1 cellular context compared by ENCODE assay signal in the genomic region with DNA sequence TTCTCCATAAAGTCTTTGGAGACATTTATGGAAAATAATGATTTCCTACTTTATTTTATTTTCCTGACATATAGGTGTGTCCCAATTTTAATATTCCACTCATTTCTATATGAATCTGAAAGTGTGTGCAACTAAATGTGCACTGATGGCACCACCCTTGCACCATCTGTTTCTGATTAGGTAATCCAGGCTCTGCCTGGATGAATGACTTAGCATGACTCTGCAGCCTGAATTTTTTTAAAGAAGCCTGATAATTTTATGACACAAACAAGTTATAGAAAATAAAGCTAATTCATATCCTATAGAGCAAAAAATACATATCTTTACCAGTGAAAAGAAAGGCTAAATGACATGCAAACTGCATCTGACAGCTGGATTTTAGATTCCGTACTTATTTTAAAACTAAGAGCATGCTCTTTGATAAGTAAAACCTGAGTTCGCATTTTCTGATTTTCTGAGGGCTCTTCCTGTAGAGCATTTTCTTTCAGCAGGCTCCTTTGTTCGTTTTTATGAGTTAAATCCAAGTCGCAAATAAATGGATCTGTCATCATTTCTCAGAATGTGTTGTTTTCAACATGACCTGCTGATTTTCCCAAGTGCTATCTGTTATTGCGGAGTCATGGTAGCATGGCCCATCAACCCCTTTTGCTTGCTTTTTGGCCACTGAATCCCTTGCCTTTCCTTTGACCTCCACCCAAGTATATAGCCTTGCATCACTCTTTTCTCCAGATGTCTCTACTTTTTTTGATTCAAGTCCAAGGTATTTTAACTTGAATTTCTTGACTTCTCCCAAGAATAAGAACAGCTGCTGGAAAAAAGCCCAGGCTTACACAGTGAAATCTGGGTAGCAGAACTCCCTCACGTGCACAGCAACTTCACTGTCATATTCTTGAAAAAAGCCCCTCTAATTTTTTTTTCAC.
TF ChIP-seq lines count a peak whose summit lies in the region.

No MANE protein-coding gene starts in this region.

TF ChIP-seq in SK-N-SH, 30 proteins besides CTCF, POLR2A, EP300 and RAD21 (continued from another document):
- TF ChIP-seq, protein P1, sequence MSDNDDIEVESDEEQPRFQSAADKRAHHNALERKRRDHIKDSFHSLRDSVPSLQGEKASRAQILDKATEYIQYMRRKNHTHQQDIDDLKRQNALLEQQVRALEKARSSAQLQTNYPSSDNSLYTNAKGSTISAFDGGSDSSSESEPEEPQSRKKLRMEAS (IDR thresholded peaks at IDR 0.05; ENCODE audit: low read depth) = 0 out of 2 replicates have a peak, but pooled peaks have one; percentile 30
- no peak for TF ChIP-seq RCOR1 (IDR thresholded peaks at IDR 0.05; ENCODE audit: low read length)
- peak; percentile 20; the same call in 1 of the 2 replicates for TF ChIP-seq JUND (IDR thresholded peaks at IDR 0.05)
- TF ChIP-seq TCF12 (IDR thresholded peaks at IDR 0.05) = peak; percentile 98
- TF ChIP-seq, protein P2, sequence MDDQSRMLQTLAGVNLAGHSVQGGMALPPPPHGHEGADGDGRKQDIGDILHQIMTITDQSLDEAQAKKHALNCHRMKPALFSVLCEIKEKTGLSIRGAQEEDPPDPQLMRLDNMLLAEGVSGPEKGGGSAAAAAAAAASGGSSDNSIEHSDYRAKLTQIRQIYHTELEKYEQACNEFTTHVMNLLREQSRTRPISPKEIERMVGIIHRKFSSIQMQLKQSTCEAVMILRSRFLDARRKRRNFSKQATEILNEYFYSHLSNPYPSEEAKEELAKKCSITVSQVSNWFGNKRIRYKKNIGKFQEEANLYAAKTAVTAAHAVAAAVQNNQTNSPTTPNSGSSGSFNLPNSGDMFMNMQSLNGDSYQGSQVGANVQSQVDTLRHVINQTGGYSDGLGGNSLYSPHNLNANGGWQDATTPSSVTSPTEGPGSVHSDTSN (IDR thresholded peaks at IDR 0.05) = peak; percentile 31; the same call in 1 of the 2 replicates
- TF ChIP-seq RFX5 (IDR thresholded peaks at IDR 0.05; ENCODE audit: low read length) = no peak
- no peak for TF ChIP-seq SIN3A (IDR thresholded peaks at IDR 0.05; ENCODE audit: borderline replicate concordance, low read depth, low read length)
- no peak for TF ChIP-seq CHD2 (IDR thresholded peaks at IDR 0.05; ENCODE audit: low read length, partially characterized antibody)
- TF ChIP-seq GABPA (IDR thresholded peaks at IDR 0.05; ENCODE audit: low read depth) = no peak
- no peak for TF ChIP-seq EZH2phosphoT487 (IDR thresholded peaks at IDR 0.05; ENCODE audit: borderline replicate concordance, low read depth)
- TF ChIP-seq, protein P3, sequence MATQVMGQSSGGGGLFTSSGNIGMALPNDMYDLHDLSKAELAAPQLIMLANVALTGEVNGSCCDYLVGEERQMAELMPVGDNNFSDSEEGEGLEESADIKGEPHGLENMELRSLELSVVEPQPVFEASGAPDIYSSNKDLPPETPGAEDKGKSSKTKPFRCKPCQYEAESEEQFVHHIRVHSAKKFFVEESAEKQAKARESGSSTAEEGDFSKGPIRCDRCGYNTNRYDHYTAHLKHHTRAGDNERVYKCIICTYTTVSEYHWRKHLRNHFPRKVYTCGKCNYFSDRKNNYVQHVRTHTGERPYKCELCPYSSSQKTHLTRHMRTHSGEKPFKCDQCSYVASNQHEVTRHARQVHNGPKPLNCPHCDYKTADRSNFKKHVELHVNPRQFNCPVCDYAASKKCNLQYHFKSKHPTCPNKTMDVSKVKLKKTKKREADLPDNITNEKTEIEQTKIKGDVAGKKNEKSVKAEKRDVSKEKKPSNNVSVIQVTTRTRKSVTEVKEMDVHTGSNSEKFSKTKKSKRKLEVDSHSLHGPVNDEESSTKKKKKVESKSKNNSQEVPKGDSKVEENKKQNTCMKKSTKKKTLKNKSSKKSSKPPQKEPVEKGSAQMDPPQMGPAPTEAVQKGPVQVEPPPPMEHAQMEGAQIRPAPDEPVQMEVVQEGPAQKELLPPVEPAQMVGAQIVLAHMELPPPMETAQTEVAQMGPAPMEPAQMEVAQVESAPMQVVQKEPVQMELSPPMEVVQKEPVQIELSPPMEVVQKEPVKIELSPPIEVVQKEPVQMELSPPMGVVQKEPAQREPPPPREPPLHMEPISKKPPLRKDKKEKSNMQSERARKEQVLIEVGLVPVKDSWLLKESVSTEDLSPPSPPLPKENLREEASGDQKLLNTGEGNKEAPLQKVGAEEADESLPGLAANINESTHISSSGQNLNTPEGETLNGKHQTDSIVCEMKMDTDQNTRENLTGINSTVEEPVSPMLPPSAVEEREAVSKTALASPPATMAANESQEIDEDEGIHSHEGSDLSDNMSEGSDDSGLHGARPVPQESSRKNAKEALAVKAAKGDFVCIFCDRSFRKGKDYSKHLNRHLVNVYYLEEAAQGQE (IDR thresholded peaks at IDR 0.05; ENCODE audit: low read depth, low read length) = no peak
- no peak for TF ChIP-seq ELF1 (IDR thresholded peaks at IDR 0.05)
- TF ChIP-seq TEAD4 (IDR thresholded peaks at IDR 0.05; ENCODE audit: borderline replicate concordance, insufficient read depth) = no peak; the same call in 1 of the 2 replicates
- TF ChIP-seq, protein P4, sequence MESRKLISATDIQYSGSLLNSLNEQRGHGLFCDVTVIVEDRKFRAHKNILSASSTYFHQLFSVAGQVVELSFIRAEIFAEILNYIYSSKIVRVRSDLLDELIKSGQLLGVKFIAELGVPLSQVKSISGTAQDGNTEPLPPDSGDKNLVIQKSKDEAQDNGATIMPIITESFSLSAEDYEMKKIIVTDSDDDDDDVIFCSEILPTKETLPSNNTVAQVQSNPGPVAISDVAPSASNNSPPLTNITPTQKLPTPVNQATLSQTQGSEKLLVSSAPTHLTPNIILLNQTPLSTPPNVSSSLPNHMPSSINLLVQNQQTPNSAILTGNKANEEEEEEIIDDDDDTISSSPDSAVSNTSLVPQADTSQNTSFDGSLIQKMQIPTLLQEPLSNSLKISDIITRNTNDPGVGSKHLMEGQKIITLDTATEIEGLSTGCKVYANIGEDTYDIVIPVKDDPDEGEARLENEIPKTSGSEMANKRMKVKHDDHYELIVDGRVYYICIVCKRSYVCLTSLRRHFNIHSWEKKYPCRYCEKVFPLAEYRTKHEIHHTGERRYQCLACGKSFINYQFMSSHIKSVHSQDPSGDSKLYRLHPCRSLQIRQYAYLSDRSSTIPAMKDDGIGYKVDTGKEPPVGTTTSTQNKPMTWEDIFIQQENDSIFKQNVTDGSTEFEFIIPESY (IDR thresholded peaks at IDR 0.05; ENCODE audit: borderline replicate concordance, low read depth) = no peak
- TF ChIP-seq, protein P5, sequence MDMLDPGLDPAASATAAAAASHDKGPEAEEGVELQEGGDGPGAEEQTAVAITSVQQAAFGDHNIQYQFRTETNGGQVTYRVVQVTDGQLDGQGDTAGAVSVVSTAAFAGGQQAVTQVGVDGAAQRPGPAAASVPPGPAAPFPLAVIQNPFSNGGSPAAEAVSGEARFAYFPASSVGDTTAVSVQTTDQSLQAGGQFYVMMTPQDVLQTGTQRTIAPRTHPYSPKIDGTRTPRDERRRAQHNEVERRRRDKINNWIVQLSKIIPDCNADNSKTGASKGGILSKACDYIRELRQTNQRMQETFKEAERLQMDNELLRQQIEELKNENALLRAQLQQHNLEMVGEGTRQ (IDR thresholded peaks at IDR 0.05; ENCODE audit: borderline replicate concordance, low read depth, low read length) = no peak
- no peak for TF ChIP-seq FOXM1 (IDR thresholded peaks at IDR 0.05; ENCODE audit: low read depth)
- TF ChIP-seq MEF2A (IDR thresholded peaks at IDR 0.05; ENCODE audit: borderline replicate concordance, low read depth) = no peak
- peak; percentile 51; the same call in 1 of the 2 replicates for TF ChIP-seq FOSL2 (IDR thresholded peaks at IDR 0.05; ENCODE audit: borderline replicate concordance, low read depth)
TF ChIP-seq in SK-N-SH: peak in this region for 7.
